Comparison of ENCODE assay signal across 8 cellular contexts in genomic region chr10:69408318-69409175, GRCh38. TPM values are rescaled to one million over a fixed set of nuclear protein-coding genes. Genes with fewer than 3 reads are reported as not detected.
DNase-seq lines count a peak whose midpoint lies in the region; ATAC-seq and TF ChIP-seq lines count a peak whose summit lies in the region.

No MANE protein-coding gene starts in this region.

- peaks cover 9% of the 10 kb centered on the region for H3K36me3 Mint-ChIP-seq in endothelial cell (ENCODE audit: low read depth, unreplicated experiment)

- DNase-seq in DMS 273 treated with DMSO at 0.1 percent for 48 hours (lab: John Stamatoyannopoulos, UW): peak; percentile 63
- peak in 74 of 76 experiments; percentile 49 to 94 (median 86) for DNase-seq in HUDEP-2 (lab: John Stamatoyannopoulos, UW; ENCODE audit: unreplicated experiment in 76 of 76)
- DNase-seq in NOMO-1 treated with DMSO at 0.1 percent for 48 hours (lab: John Stamatoyannopoulos, UW; ENCODE audit: unreplicated experiment): peak; percentile 91
- peak; percentile 68 for DNase-seq in activated CD8-positive, alpha-beta memory T cell treated with anti-CD3 and anti-CD28 coated beads, Interleukin-2, amount 50 U/mL, for 24 hours (ENCODE audit: extremely low read depth)
- DNase-seq in endothelial cell (ENCODE audit: low spot score): peak; percentile 96
- peak; percentile 94 for DNase-seq in mucosa of gallbladder (ENCODE audit: low spot score)
- DNase-seq in stimulated activated CD8-positive, alpha-beta memory T cell treated with anti-CD3 and anti-CD28 coated beads, Interleukin-4, amount 100 ng/mL, for 1 hour (ENCODE audit: low read depth in 2 of 2, low spot score in 1 of 2): peak; percentile 75 to 81

- H3K27ac Mint-ChIP-seq in endothelial cell (ENCODE audit: unreplicated experiment): no peak overlapping the region

- peaks cover 17% of the 10 kb centered on the region for H3K4me1 Mint-ChIP-seq in endothelial cell (ENCODE audit: unreplicated experiment)

- no peak overlapping the region for H3K4me3 Mint-ChIP-seq in endothelial cell (ENCODE audit: unreplicated experiment)

- H3K9me3 Mint-ChIP-seq in endothelial cell (ENCODE audit: unreplicated experiment): no peaks in the 10 kb centered on the region

- peaks cover 14% of the 10 kb centered on the region for H3K27me3 Mint-ChIP-seq in endothelial cell (ENCODE audit: unreplicated experiment)

- peak; percentile 77 for ATAC-seq in GM21390 (IDR thresholded peaks at IDR 0.05; ENCODE audit: unreplicated experiment)

- peak; percentile 92 for TF ChIP-seq CTCF in endothelial cell (IDR thresholded peaks at IDR 0.05; ENCODE audit: unreplicated experiment)

RNA-seq across cellular contexts. Expression of gene TACR2, which starts 8.2 kb away (rescaled TPM):
- not detected for total RNA-seq in endothelial cell (ENCODE audit: unreplicated experiment)
- total RNA-seq in mucosa of gallbladder: 1.6 TPM

RNA-seq across cellular contexts. Expression of gene TSPAN15, which starts 42.7 kb away (rescaled TPM):
- 195 TPM for total RNA-seq in endothelial cell (ENCODE audit: unreplicated experiment)
- 108 TPM for total RNA-seq in mucosa of gallbladder

Comparison
In these comparisons a context has a peak if more than half of its experiments do, and no peak if none do; other contexts are left out.
1. Peak in every context shown above with its lines: DNase-seq and ATAC-seq.